ENCODE assay signal across 1 cellular context in genomic region chr5:72529383-72529782, GRCh38.
TF ChIP-seq lines count a peak whose summit lies in the region.

No MANE protein-coding gene starts in this region.

TF ChIP-seq in H1, 55 proteins besides CTCF, POLR2A, EP300 and RAD21:
- no peak for TF ChIP-seq KDM1A (IDR thresholded peaks at IDR 0.05; ENCODE audit: borderline replicate concordance, low read length)
- no peak for TF ChIP-seq BRCA1 (IDR thresholded peaks at IDR 0.05; ENCODE audit: low read depth, low read length)
- TF ChIP-seq CHD7 (IDR thresholded peaks at IDR 0.05; ENCODE audit: insufficient replicate concordance, low read length) = no peak
- TF ChIP-seq MAFK (IDR thresholded peaks at IDR 0.05; ENCODE audit: low read depth, low read length) = no peak
- no peak for TF ChIP-seq CBX8 (IDR thresholded peaks at IDR 0.05; ENCODE audit: borderline replicate concordance, low read depth, low read length)
- no peak for TF ChIP-seq HDAC6 (IDR thresholded peaks at IDR 0.05; ENCODE audit: low read depth, low read length)
- no peak for TF ChIP-seq BCL11A (IDR thresholded peaks at IDR 0.05; ENCODE audit: low read depth in 2 of 2, low read length in 2 of 2)
- no peak for TF ChIP-seq KDM4A (IDR thresholded peaks at IDR 0.05; ENCODE audit: low read depth, low read length, severe bottlenecking)
- TF ChIP-seq BACH1 (IDR thresholded peaks at IDR 0.05; ENCODE audit: low read length) = no peak
- TF ChIP-seq TCF12 (IDR thresholded peaks at IDR 0.05; ENCODE audit: low read depth, low read length) = no peak
- no peak for TF ChIP-seq USF2 (IDR thresholded peaks at IDR 0.05; ENCODE audit: low read length)
- no peak for TF ChIP-seq GABPA (IDR thresholded peaks at IDR 0.05; ENCODE audit: borderline replicate concordance, insufficient read depth, low read length)
- TF ChIP-seq KDM5A (IDR thresholded peaks at IDR 0.05; ENCODE audit: low read length) = no peak
- no peak for TF ChIP-seq SUZ12 (IDR thresholded peaks at IDR 0.05; ENCODE audit: low read length)
- no peak for TF ChIP-seq TAF7 (optimal IDR thresholded peaks at IDR 0.05; ENCODE audit: borderline replicate concordance, low read depth, low read length)
- no peak for TF ChIP-seq RBBP5 (IDR thresholded peaks at IDR 0.05; ENCODE audit: borderline replicate concordance, low read depth, low read length)
